ENCODE assay signal across 8 cellular contexts in genomic region chr16:689175-689897, GRCh38. TPM values are rescaled to one million over a fixed set of nuclear protein-coding genes. Genes with fewer than 3 reads are reported as not detected.
DNase-seq lines count a peak whose midpoint lies in the region; ATAC-seq and TF ChIP-seq lines count a peak whose summit lies in the region.

No MANE protein-coding gene starts in this region.

- no peaks in the 10 kb centered on the region for H4K20me1 ChIP-seq in GM23248 (ENCODE audit: insufficient read depth)

- ATAC-seq in GM21825 (IDR thresholded peaks at IDR 0.05; ENCODE audit: unreplicated experiment), result no peak

- in situ Hi-C loops in GM23248 (cut with MboI), result no loop called here

- H3K9me2 ChIP-seq in GM23248 (ENCODE audit: insufficient read depth), result no peaks in the 10 kb centered on the region

- peak overlapping the region; percentile 91 for H3K4me2 ChIP-seq in GM23248 (ENCODE audit: unreplicated experiment)

- H3K27ac ChIP-seq in GM23248 (peak overlapping the region; percentile 28; the same call in 1 of the 2 replicates), VCaP (peak overlapping the region; percentile 74)

- peaks cover 3% of the 10 kb centered on the region; the same call in 1 of the 2 replicates for H3K27me3 ChIP-seq in GM23248 (replicated peaks; ENCODE audit: insufficient read depth)

- no peak for TF ChIP-seq CTCF in VCaP (conservative IDR thresholded peaks at IDR 0.05)
- TF ChIP-seq CTCF in foreskin fibroblast (IDR thresholded peaks at IDR 0.05; ENCODE audit: low read depth, low read length), result no peak

- no peak for DNase-seq in GM23248
- DNase-seq in foreskin fibroblast, result no peak
- DNase-seq in skeletal muscle cell (ENCODE audit: low read depth), result no peak
- no peak for DNase-seq in DMS114 treated with DMSO at 0.1 percent for 48 hours (lab: John Stamatoyannopoulos, UW; ENCODE audit: unreplicated experiment)
- no peak for DNase-seq in superior temporal gyrus (ENCODE audit: extremely low spot score)
- DNase-seq in middle frontal gyrus (ENCODE audit: extremely low spot score, low spot score), result no peak

- peak overlapping the region; percentile 97 for H2AFZ ChIP-seq in GM23248

- H3K36me3 ChIP-seq in GM23248 (ENCODE audit: low read depth), result no peaks in the 10 kb centered on the region

- WGBS in GM23248 (ENCODE audit: low coverage in 1 of 2, low lambda C conversion rate in 2 of 2, missing lambda C conversion rate in 2 of 2), 2 experiments, result 82 to 85% methylated on average over 26 of the region's 26 CpGs

- peaks cover 8% of the 10 kb centered on the region; the same call in 1 of the 2 replicates for H3K4me1 ChIP-seq in GM23248 (ENCODE audit: insufficient read depth)

- peak overlapping the region; percentile 93 for H3K9ac ChIP-seq in GM23248

- peaks cover 28% of the 10 kb centered on the region for H3K79me2 ChIP-seq in GM23248 (ENCODE audit: insufficient read depth)

- no peaks in the 10 kb centered on the region for H3K9me3 ChIP-seq in GM23248 (ENCODE audit: low read depth)

- no peaks in the 10 kb centered on the region for H3F3A ChIP-seq in GM23248 (ENCODE audit: insufficient read depth)

- H3K4me3 ChIP-seq in GM23248 (peak overlapping the region; percentile 93), foreskin fibroblast (ENCODE audit: low read depth in 1 of 2, low read length in 2 of 2) (peak overlapping the region; percentile 85 to 90), skeletal muscle cell (ENCODE audit: low read depth, low read length) (peak overlapping the region; percentile 77)

RNA-seq across cellular contexts. Expression of gene WDR24, which starts 0.9 kb away (rescaled TPM):
- 1.3 and 3.4 TPM in 2 replicates for total RNA-seq in GM23248 (2014; rRNA removed; shearing (Covaris generic))
- polyA plus RNA-seq in GM23248 (2016; fragmentation: Nextera tagmentation; extraction: Ambion mirVana), result 13.1 and 13.7 TPM in 2 replicates

RNA-seq across cellular contexts. Expression of gene JMJD8, which starts 5.2 kb away (rescaled TPM):
- total RNA-seq in GM23248 (2014; rRNA removed; shearing (Covaris generic)), result 88.8 and 96.3 TPM in 2 replicates
- 87.9 and 91.6 TPM in 2 replicates for polyA plus RNA-seq in GM23248 (2016; fragmentation: Nextera tagmentation; extraction: Ambion mirVana)

RNA-seq across cellular contexts. Expression of gene STUB1, which starts 9.1 kb away (rescaled TPM):
- 183 and 201 TPM in 2 replicates for total RNA-seq in GM23248 (2014; rRNA removed; shearing (Covaris generic))
- polyA plus RNA-seq in GM23248 (2016; fragmentation: Nextera tagmentation; extraction: Ambion mirVana), result 207 and 216 TPM in 2 replicates

RNA-seq across cellular contexts. Expression of gene RHBDL1, which starts 13.9 kb away (rescaled TPM):
- 0.89 and 2.1 TPM in 2 replicates for total RNA-seq in GM23248 (2014; rRNA removed; shearing (Covaris generic))
- 0.90 and 1.5 TPM in 2 replicates for polyA plus RNA-seq in GM23248 (2016; fragmentation: Nextera tagmentation; extraction: Ambion mirVana)

RNA-seq across cellular contexts. Expression of gene FBXL16, which starts 16.3 kb away (rescaled TPM):
- 0.54 TPM in 1 of 2 replicates, not detected in the other for total RNA-seq in GM23248 (2014; rRNA removed; shearing (Covaris generic))
- polyA plus RNA-seq in GM23248 (2016; fragmentation: Nextera tagmentation; extraction: Ambion mirVana), result 0.16 and 0.29 TPM in 2 replicates
